In the genomic region with DNA sequence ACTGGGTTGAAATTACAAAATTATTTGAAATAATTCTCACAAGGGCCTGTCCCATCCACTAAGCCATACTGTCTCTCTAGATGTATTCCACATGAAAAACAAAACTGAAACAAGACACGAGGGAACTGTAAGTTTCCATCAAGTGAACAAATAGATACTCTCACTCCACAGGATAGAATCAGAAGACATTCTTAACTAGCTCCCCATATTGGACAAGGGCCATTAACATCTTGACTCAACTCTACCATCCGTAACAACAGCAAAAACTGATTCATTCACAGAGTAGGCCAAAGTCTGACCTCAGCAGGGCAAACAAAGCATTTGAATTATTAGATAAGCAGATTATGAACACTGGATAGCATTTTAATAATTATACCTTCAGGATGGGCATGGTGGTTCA, we compare ENCODE assay signal across 8 cellular contexts. TPM values are rescaled to one million over a fixed set of nuclear protein-coding genes. Genes with fewer than 3 reads are reported as not detected.
DNase-seq lines count a peak whose midpoint lies in the region; ATAC-seq and TF ChIP-seq lines count a peak whose summit lies in the region.

No MANE protein-coding gene starts in this region.

- TF ChIP-seq CTCF in AG09319 (IDR thresholded peaks at IDR 0.05; ENCODE audit: low read depth, low read length), result no peak

- DNase-seq in AG09319 (ENCODE audit: extremely low read depth, low read depth) (peak; percentile 47), RKO (ENCODE audit: low spot score) (peak; percentile 56), iris pigment epithelial cell (ENCODE audit: low read depth) (peak; percentile 97), COR-L47 (lab: John Stamatoyannopoulos, UW) (no peak), mucosa of gallbladder (ENCODE audit: low spot score) (no peak), NCI-H1105 treated with DMSO at 0.1 percent for 48 hours (lab: John Stamatoyannopoulos, UW) (no peak), AML-193 (lab: John Stamatoyannopoulos, UW) (no peak)

- peak; percentile 75 for ATAC-seq in GM19463 (IDR thresholded peaks at IDR 0.05; ENCODE audit: unreplicated experiment)

RNA-seq across cellular contexts. Expression of gene UBE2H, which starts 29.1 kb away (rescaled TPM):
- 79.9 TPM for total RNA-seq in mucosa of gallbladder

Comparison
In these comparisons a context has a peak if more than half of its experiments do, and no peak if none do; other contexts are left out.
1. DNase-seq: peak in AG09319 (single experiment), RKO (single experiment) and iris pigment epithelial cell (single experiment); none in COR-L47 (single experiment), mucosa of gallbladder (single experiment), NCI-H1105 treated with DMSO at 0.1 percent for 48 hours (single experiment) and AML-193 (0 of 2).